In genomic region chr17:63898899-63899798, GRCh38 we compare ENCODE assay signal across 13 cellular contexts. TPM values are rescaled to one million over a fixed set of nuclear protein-coding genes. Genes with fewer than 3 reads are reported as not detected.
DNase-seq lines count a peak whose midpoint lies in the region; ATAC-seq, FAIRE-seq and TF ChIP-seq lines count a peak whose summit lies in the region.
"Not testable (repeated sequence)": the region's sequence is repeated elsewhere in the genome, so short reads cannot be mapped to it uniquely, and the experiment has no call there.
"Had no signal": no experiment of that assay in that cellular context is flagged by ENCODE, and none has a peak within 500 bp of the region (broad histone marks: within the 10 kb centered on the region; RNA-seq: fewer than 3 reads in every experiment).

No MANE protein-coding gene starts in this region.

- H3K27me3 ChIP-seq in HepG2 (ENCODE audit: control insufficient read depth in 1 of 2, insufficient read depth in 2 of 2, low read length in 2 of 2), result not testable (repeated sequence)

- not testable (repeated sequence) for FAIRE-seq in HepG2 (lab: Jason Lieb, UNC)

- TF ChIP-seq EP300 in HepG2 (IDR thresholded peaks at IDR 0.05; ENCODE audit: low read depth in 2 of 2, low read length in 2 of 2); HepG2 (CRISPR knock-in tag; IDR thresholded peaks at IDR 0.05; ENCODE audit: borderline replicate concordance): not testable (repeated sequence)

- not testable (repeated sequence) for TF ChIP-seq RAD21 in HepG2 (CRISPR knock-in tag; IDR thresholded peaks at IDR 0.05)

- not testable (repeated sequence) for H3K36me3 Mint-ChIP-seq in activated CD4-positive, alpha-beta T cell treated with anti-CD3 and anti-CD28 coated beads, Interleukin-2, amount 10 ng/mL, durations not matched to agents 7 days and 5 days (ENCODE audit: low read depth); activated naive CD8-positive, alpha-beta T cell treated with anti-CD3 and anti-CD28 coated beads for 36 hours; stimulated activated memory B cell treated with anti-CD40 and anti-IgM and Interleukin-4, amounts not matched to agents 10 μg/mL and 1 μg/mL and 100 μg/mL, for 72 hours

- not testable (repeated sequence) for H3K9ac ChIP-seq in HepG2 (ENCODE audit: insufficient read depth, low read depth, low read length)

- in situ Hi-C loops in HepG2 (cut with HindIII; ENCODE audit: extremely low pct_ligation_motif_present, low pct_unique_long_range_greater_than_20kb), result not testable (repeated sequence)

- not testable (repeated sequence) for H2AFZ ChIP-seq in HepG2 (ENCODE audit: low read length)

- DNase-seq in NK-92 treated with Interleukin-12 subunit alpha and Interleukin-12 subunit beta, amount 100 ng/mL, for 24 hours (lab: John Stamatoyannopoulos, UW), result peak; percentile 25
- DNase-seq in activated CD4-positive, alpha-beta T cell treated with anti-CD3 and anti-CD28 coated beads, Interleukin-2, amount 10 ng/mL, durations not matched to agents 7 days and 5 days, result peak; percentile 18
- peak; percentile 27 for DNase-seq in activated naive CD8-positive, alpha-beta T cell treated with anti-CD3 and anti-CD28 coated beads for 36 hours
- DNase-seq in HepG2 (ENCODE audit: low spot score), result not testable (repeated sequence)

- H3K27me3 Mint-ChIP-seq in activated CD4-positive, alpha-beta T cell treated with anti-CD3 and anti-CD28 coated beads, Interleukin-2, amount 10 ng/mL, durations not matched to agents 7 days and 5 days, result peaks cover 18% of the 10 kb centered on the region
- H3K27me3 Mint-ChIP-seq in activated naive CD8-positive, alpha-beta T cell treated with anti-CD3 and anti-CD28 coated beads for 36 hours, result not testable (repeated sequence)
- H3K27me3 Mint-ChIP-seq in stimulated activated memory B cell treated with anti-CD40 and anti-IgM and Interleukin-4, amounts not matched to agents 10 μg/mL and 1 μg/mL and 100 μg/mL, for 72 hours, result peaks cover 20% of the 10 kb centered on the region

- H3K27ac Mint-ChIP-seq in activated CD4-positive, alpha-beta T cell treated with anti-CD3 and anti-CD28 coated beads, Interleukin-2, amount 10 ng/mL, durations not matched to agents 7 days and 5 days; activated naive CD8-positive, alpha-beta T cell treated with anti-CD3 and anti-CD28 coated beads for 36 hours; stimulated activated memory B cell treated with anti-CD40 and anti-IgM and Interleukin-4, amounts not matched to agents 10 μg/mL and 1 μg/mL and 100 μg/mL, for 72 hours: not testable (repeated sequence)

- CTCF ChIA-PET in activated CD4-positive, alpha-beta T cell treated with anti-CD3 and anti-CD28 coated beads, Interleukin-2, amount 10 ng/mL, durations not matched to agents 7 days and 5 days (lab: Charles Lee), result interaction anchor here (0.6 kb wide), 1 partner anchor 158 kb away, joined by 3 read pairs; no protein-coding TSS in a partner anchor
- CTCF ChIA-PET in HepG2 (lab: Yijun Ruan, JAX; ENCODE audit: low intra/inter-chr PET ratio, low total read pairs), result not testable (repeated sequence)

- not testable (repeated sequence) for H3K27ac ChIP-seq in HepG2 (ENCODE audit: extremely low read length, insufficient read depth, low read length)

- TF ChIP-seq POLR2A in HepG2 (IDR thresholded peaks at IDR 0.05; ENCODE audit: insufficient read depth in 1 of 2, low read depth in 2 of 2, low read length in 2 of 2), result not testable (repeated sequence)

- intact Hi-C loops in HepG2 (cut with micrococcal nuclease; ENCODE audit: unreplicated experiment), result not testable (repeated sequence)

- not testable (repeated sequence) for H3K4me3 Mint-ChIP-seq in activated CD4-positive, alpha-beta T cell treated with anti-CD3 and anti-CD28 coated beads, Interleukin-2, amount 10 ng/mL, durations not matched to agents 7 days and 5 days; activated naive CD8-positive, alpha-beta T cell treated with anti-CD3 and anti-CD28 coated beads for 36 hours; stimulated activated memory B cell treated with anti-CD40 and anti-IgM and Interleukin-4, amounts not matched to agents 10 μg/mL and 1 μg/mL and 100 μg/mL, for 72 hours

- not testable (repeated sequence) for H3K4me3 ChIP-seq in HepG2 (replicated peaks in 1 of 3; ENCODE audit: insufficient read depth in 1 of 3, low read depth in 2 of 3, low read length in 3 of 3)

- H3K36me3 ChIP-seq in HepG2 (replicated peaks in 1 of 2; ENCODE audit: control insufficient read depth in 1 of 2, insufficient read depth in 2 of 2, low read length in 2 of 2), result not testable (repeated sequence)

- 0% methylated on average over 1 of the region's 6 CpGs for WGBS in HepG2 (ENCODE audit: low lambda C conversion rate)

- POLR2A ChIA-PET in activated CD4-positive, alpha-beta T cell treated with anti-CD3 and anti-CD28 coated beads, Interleukin-2, amount 10 ng/mL, durations not matched to agents 7 days and 5 days (lab: Charles Lee); HepG2 (lab: Yijun Ruan, JAX): not testable (repeated sequence)

- H4K20me1 ChIP-seq in HepG2 (ENCODE audit: insufficient read depth, low read length), result not testable (repeated sequence)

- not testable (repeated sequence) for H3K9me3 Mint-ChIP-seq in activated CD4-positive, alpha-beta T cell treated with anti-CD3 and anti-CD28 coated beads, Interleukin-2, amount 10 ng/mL, durations not matched to agents 7 days and 5 days; activated naive CD8-positive, alpha-beta T cell treated with anti-CD3 and anti-CD28 coated beads for 36 hours; stimulated activated memory B cell treated with anti-CD40 and anti-IgM and Interleukin-4, amounts not matched to agents 10 μg/mL and 1 μg/mL and 100 μg/mL, for 72 hours

- not testable (repeated sequence) for TF ChIP-seq CTCF in HepG2 (CRISPR knock-in tag; IDR thresholded peaks at IDR 0.05)

- not testable (repeated sequence) for H3K4me1 ChIP-seq in HepG2 (ENCODE audit: insufficient read depth, low read length)

- ATAC-seq in GM19463 (IDR thresholded peaks at IDR 0.05; ENCODE audit: unreplicated experiment) (peak; percentile 60), HepG2 (peak; percentile 40; the same call in 2 of the 3 replicates)
- peak; percentile 70 for ATAC-seq in stimulated activated memory B cell treated with anti-CD40 and anti-IgM and Interleukin-4, amounts not matched to agents 10 μg/mL and 1 μg/mL and 100 μg/mL, for 72 hours

- not testable (repeated sequence) for H3K4me2 ChIP-seq in HepG2 (ENCODE audit: low read depth, low read length)

- not testable (repeated sequence) for BruUV-seq in HepG2 (replicated peaks; lab: Mats Ljungman, UMichigan)

- not testable (repeated sequence) for H3K4me1 Mint-ChIP-seq in activated CD4-positive, alpha-beta T cell treated with anti-CD3 and anti-CD28 coated beads, Interleukin-2, amount 10 ng/mL, durations not matched to agents 7 days and 5 days; activated naive CD8-positive, alpha-beta T cell treated with anti-CD3 and anti-CD28 coated beads for 36 hours
- peaks cover 23% of the 10 kb centered on the region for H3K4me1 Mint-ChIP-seq in stimulated activated memory B cell treated with anti-CD40 and anti-IgM and Interleukin-4, amounts not matched to agents 10 μg/mL and 1 μg/mL and 100 μg/mL, for 72 hours

- not testable (repeated sequence) for H3K79me2 ChIP-seq in HepG2 (ENCODE audit: insufficient read depth, low read length)

- H3K9me3 ChIP-seq in HepG2 (ENCODE audit: low read length), result not testable (repeated sequence)

RNA-seq across cellular contexts. Expression of gene CSH1, which starts 2.8 kb away (rescaled TPM):
- total RNA-seq in activated CD4-positive, alpha-beta T cell treated with anti-CD3 and anti-CD28 coated beads, Interleukin-2, amount 10 ng/mL, durations not matched to agents 7 days and 5 days, result not detected
- total RNA-seq in activated naive CD8-positive, alpha-beta T cell treated with anti-CD3 and anti-CD28 coated beads for 36 hours, result not detected
- total RNA-seq in HepG2 (2016; rRNA removed; fragmentation: Illumina TruSeq; extraction: Trizol), result not detected in 2 replicates
- total RNA-seq in HepG2 (2016; cell fraction: cytosol; rRNA removed; fragmentation: Illumina TruSeq; extraction: Trizol; ENCODE audit: low read depth), result not detected in 2 replicates
- total RNA-seq in HepG2 (2016; cell fraction: insoluble cytoplasmic fraction; rRNA removed; fragmentation: Illumina TruSeq; extraction: Trizol), result not detected in 2 replicates
- not detected in 2 replicates for total RNA-seq in HepG2 (2016; cell fraction: membrane; rRNA removed; fragmentation: Illumina TruSeq; extraction: Trizol)
- total RNA-seq in HepG2 (2016; cell fraction: nucleus; rRNA removed; fragmentation: Illumina TruSeq; extraction: Trizol), result not detected in 2 replicates
- polyA plus RNA-seq in HepG2 (2011; rRNA removed), result not detected in 2 replicates
- not detected in 2 replicates for polyA plus RNA-seq in HepG2 (2011; cell fraction: cytosol; rRNA removed)
- polyA plus RNA-seq in HepG2 (2011; cell fraction: nucleus; rRNA removed), result not detected in 2 replicates
- not detected in 2 replicates for polyA plus RNA-seq in HepG2 (2012)
- polyA plus RNA-seq in HepG2 (2016; cell fraction: cytosol; fragmentation: Illumina TruSeq; extraction: Trizol; ENCODE audit: low read depth), result not detected in 2 replicates
- polyA plus RNA-seq in HepG2 (2016; cell fraction: insoluble cytoplasmic fraction; fragmentation: Illumina TruSeq; extraction: Trizol; ENCODE audit: low read depth), result not detected in 2 replicates
- not detected in 2 replicates for polyA plus RNA-seq in HepG2 (2016; cell fraction: membrane; fragmentation: Illumina TruSeq; extraction: Trizol; ENCODE audit: low read depth)
- not detected in 2 replicates for polyA plus RNA-seq in HepG2 (2016; cell fraction: nucleus; fragmentation: Illumina TruSeq; extraction: Trizol; ENCODE audit: insufficient read depth, low read depth)
- polyA minus RNA-seq in HepG2 (2011; rRNA and poly(A)+ RNA removed; ENCODE audit: low replicate concordance), result not detected in 2 replicates
- polyA minus RNA-seq in HepG2 (2011; cell fraction: cytosol; rRNA and poly(A)+ RNA removed), result not detected in 2 replicates
- not detected in 2 replicates for polyA minus RNA-seq in HepG2 (2011; cell fraction: nucleus; rRNA and poly(A)+ RNA removed)
- total RNA-seq: CD8-positive, alpha-beta memory T cell; esophagus muscularis mucosa; H4; left ventricle myocardium inferior; mucosa of gallbladder; renal cortical epithelial cell had no signal
- polyA plus RNA-seq: CD8-positive, alpha-beta memory T cell had no signal

RNA-seq across cellular contexts. Expression of gene CSHL1, which starts 11.9 kb away (rescaled TPM):
- not detected for total RNA-seq in activated CD4-positive, alpha-beta T cell treated with anti-CD3 and anti-CD28 coated beads, Interleukin-2, amount 10 ng/mL, durations not matched to agents 7 days and 5 days
- total RNA-seq in activated naive CD8-positive, alpha-beta T cell treated with anti-CD3 and anti-CD28 coated beads for 36 hours, result not detected
- not detected in 2 replicates for total RNA-seq in HepG2 (2016; rRNA removed; fragmentation: Illumina TruSeq; extraction: Trizol)
- total RNA-seq in HepG2 (2016; cell fraction: cytosol; rRNA removed; fragmentation: Illumina TruSeq; extraction: Trizol; ENCODE audit: low read depth), result not detected in 2 replicates
- total RNA-seq in HepG2 (2016; cell fraction: insoluble cytoplasmic fraction; rRNA removed; fragmentation: Illumina TruSeq; extraction: Trizol), result not detected in 2 replicates
- not detected in 2 replicates for total RNA-seq in HepG2 (2016; cell fraction: membrane; rRNA removed; fragmentation: Illumina TruSeq; extraction: Trizol)
- not detected in 2 replicates for total RNA-seq in HepG2 (2016; cell fraction: nucleus; rRNA removed; fragmentation: Illumina TruSeq; extraction: Trizol)
- not detected in 2 replicates for polyA plus RNA-seq in HepG2 (2011; rRNA removed)
- polyA plus RNA-seq in HepG2 (2011; cell fraction: cytosol; rRNA removed), result not detected in 2 replicates
- not detected in 2 replicates for polyA plus RNA-seq in HepG2 (2011; cell fraction: nucleus; rRNA removed)
- polyA plus RNA-seq in HepG2 (2012), result not detected in 2 replicates
- polyA plus RNA-seq in HepG2 (2016; cell fraction: cytosol; fragmentation: Illumina TruSeq; extraction: Trizol; ENCODE audit: low read depth), result not detected in 2 replicates
- polyA plus RNA-seq in HepG2 (2016; cell fraction: insoluble cytoplasmic fraction; fragmentation: Illumina TruSeq; extraction: Trizol; ENCODE audit: low read depth), result not detected in 2 replicates
- not detected in 2 replicates for polyA plus RNA-seq in HepG2 (2016; cell fraction: membrane; fragmentation: Illumina TruSeq; extraction: Trizol; ENCODE audit: low read depth)
- not detected in 2 replicates for polyA plus RNA-seq in HepG2 (2016; cell fraction: nucleus; fragmentation: Illumina TruSeq; extraction: Trizol; ENCODE audit: insufficient read depth, low read depth)
- not detected in 2 replicates for polyA minus RNA-seq in HepG2 (2011; rRNA and poly(A)+ RNA removed; ENCODE audit: low replicate concordance)
- polyA minus RNA-seq in HepG2 (2011; cell fraction: cytosol; rRNA and poly(A)+ RNA removed), result not detected in 2 replicates
- polyA minus RNA-seq in HepG2 (2011; cell fraction: nucleus; rRNA and poly(A)+ RNA removed), result not detected in 2 replicates
- total RNA-seq: CD8-positive, alpha-beta memory T cell; esophagus muscularis mucosa; H4; left ventricle myocardium inferior; mucosa of gallbladder; renal cortical epithelial cell; testis had no signal
- polyA plus RNA-seq: CD8-positive, alpha-beta memory T cell had no signal

RNA-seq across cellular contexts. Expression of gene GH2, which starts 17.4 kb away (rescaled TPM):
- total RNA-seq in activated CD4-positive, alpha-beta T cell treated with anti-CD3 and anti-CD28 coated beads, Interleukin-2, amount 10 ng/mL, durations not matched to agents 7 days and 5 days, result not detected
- total RNA-seq in activated naive CD8-positive, alpha-beta T cell treated with anti-CD3 and anti-CD28 coated beads for 36 hours, result not detected
- not detected in 2 replicates for total RNA-seq in HepG2 (2016; rRNA removed; fragmentation: Illumina TruSeq; extraction: Trizol)
- not detected in 2 replicates for total RNA-seq in HepG2 (2016; cell fraction: cytosol; rRNA removed; fragmentation: Illumina TruSeq; extraction: Trizol; ENCODE audit: low read depth)
- not detected in 2 replicates for total RNA-seq in HepG2 (2016; cell fraction: insoluble cytoplasmic fraction; rRNA removed; fragmentation: Illumina TruSeq; extraction: Trizol)
- not detected in 2 replicates for total RNA-seq in HepG2 (2016; cell fraction: membrane; rRNA removed; fragmentation: Illumina TruSeq; extraction: Trizol)
- total RNA-seq in HepG2 (2016; cell fraction: nucleus; rRNA removed; fragmentation: Illumina TruSeq; extraction: Trizol), result not detected in 2 replicates
- not detected in 2 replicates for polyA plus RNA-seq in HepG2 (2011; rRNA removed)
- not detected in 2 replicates for polyA plus RNA-seq in HepG2 (2011; cell fraction: cytosol; rRNA removed)
- polyA plus RNA-seq in HepG2 (2011; cell fraction: nucleus; rRNA removed), result not detected in 2 replicates
- polyA plus RNA-seq in HepG2 (2012), result not detected in 2 replicates
- polyA plus RNA-seq in HepG2 (2016; cell fraction: cytosol; fragmentation: Illumina TruSeq; extraction: Trizol; ENCODE audit: low read depth), result not detected in 2 replicates
- not detected in 2 replicates for polyA plus RNA-seq in HepG2 (2016; cell fraction: insoluble cytoplasmic fraction; fragmentation: Illumina TruSeq; extraction: Trizol; ENCODE audit: low read depth)
- polyA plus RNA-seq in HepG2 (2016; cell fraction: membrane; fragmentation: Illumina TruSeq; extraction: Trizol; ENCODE audit: low read depth), result not detected in 2 replicates
- not detected in 2 replicates for polyA plus RNA-seq in HepG2 (2016; cell fraction: nucleus; fragmentation: Illumina TruSeq; extraction: Trizol; ENCODE audit: insufficient read depth, low read depth)
- not detected in 2 replicates for polyA minus RNA-seq in HepG2 (2011; rRNA and poly(A)+ RNA removed; ENCODE audit: low replicate concordance)
- polyA minus RNA-seq in HepG2 (2011; cell fraction: cytosol; rRNA and poly(A)+ RNA removed), result not detected in 2 replicates
- polyA minus RNA-seq in HepG2 (2011; cell fraction: nucleus; rRNA and poly(A)+ RNA removed), result not detected in 2 replicates
- total RNA-seq: CD8-positive, alpha-beta memory T cell; esophagus muscularis mucosa; H4; left ventricle myocardium inferior; mucosa of gallbladder; renal cortical epithelial cell had no signal
- polyA plus RNA-seq: CD8-positive, alpha-beta memory T cell had no signal

RNA-seq across cellular contexts. Expression of gene GH1, which starts 19.5 kb away (rescaled TPM):
- not detected for total RNA-seq in activated CD4-positive, alpha-beta T cell treated with anti-CD3 and anti-CD28 coated beads, Interleukin-2, amount 10 ng/mL, durations not matched to agents 7 days and 5 days
- not detected for total RNA-seq in activated naive CD8-positive, alpha-beta T cell treated with anti-CD3 and anti-CD28 coated beads for 36 hours
- total RNA-seq in HepG2 (2016; rRNA removed; fragmentation: Illumina TruSeq; extraction: Trizol), result not detected in 2 replicates
- total RNA-seq in HepG2 (2016; cell fraction: cytosol; rRNA removed; fragmentation: Illumina TruSeq; extraction: Trizol; ENCODE audit: low read depth), result not detected in 2 replicates
- total RNA-seq in HepG2 (2016; cell fraction: insoluble cytoplasmic fraction; rRNA removed; fragmentation: Illumina TruSeq; extraction: Trizol), result not detected in 2 replicates
- total RNA-seq in HepG2 (2016; cell fraction: membrane; rRNA removed; fragmentation: Illumina TruSeq; extraction: Trizol), result not detected in 2 replicates
- not detected in 2 replicates for total RNA-seq in HepG2 (2016; cell fraction: nucleus; rRNA removed; fragmentation: Illumina TruSeq; extraction: Trizol)
- not detected in 2 replicates for polyA plus RNA-seq in HepG2 (2011; rRNA removed)
- polyA plus RNA-seq in HepG2 (2011; cell fraction: cytosol; rRNA removed), result not detected in 2 replicates
- not detected in 2 replicates for polyA plus RNA-seq in HepG2 (2011; cell fraction: nucleus; rRNA removed)
- not detected in 2 replicates for polyA plus RNA-seq in HepG2 (2012)
- polyA plus RNA-seq in HepG2 (2016; cell fraction: cytosol; fragmentation: Illumina TruSeq; extraction: Trizol; ENCODE audit: low read depth), result not detected in 2 replicates
- not detected in 2 replicates for polyA plus RNA-seq in HepG2 (2016; cell fraction: insoluble cytoplasmic fraction; fragmentation: Illumina TruSeq; extraction: Trizol; ENCODE audit: low read depth)
- polyA plus RNA-seq in HepG2 (2016; cell fraction: membrane; fragmentation: Illumina TruSeq; extraction: Trizol; ENCODE audit: low read depth), result not detected in 2 replicates
- not detected in 2 replicates for polyA plus RNA-seq in HepG2 (2016; cell fraction: nucleus; fragmentation: Illumina TruSeq; extraction: Trizol; ENCODE audit: insufficient read depth, low read depth)
- polyA minus RNA-seq in HepG2 (2011; rRNA and poly(A)+ RNA removed; ENCODE audit: low replicate concordance), result not detected in 2 replicates
- polyA minus RNA-seq in HepG2 (2011; cell fraction: cytosol; rRNA and poly(A)+ RNA removed), result not detected in 2 replicates
- polyA minus RNA-seq in HepG2 (2011; cell fraction: nucleus; rRNA and poly(A)+ RNA removed), result not detected in 2 replicates
- total RNA-seq: CD8-positive, alpha-beta memory T cell; esophagus muscularis mucosa; H4; left ventricle myocardium inferior; mucosa of gallbladder; renal cortical epithelial cell had no signal
- polyA plus RNA-seq: CD8-positive, alpha-beta memory T cell had no signal

RNA-seq across cellular contexts. Expression of gene CSH2, which starts 25.7 kb away (rescaled TPM):
- not detected for total RNA-seq in activated CD4-positive, alpha-beta T cell treated with anti-CD3 and anti-CD28 coated beads, Interleukin-2, amount 10 ng/mL, durations not matched to agents 7 days and 5 days
- total RNA-seq in activated naive CD8-positive, alpha-beta T cell treated with anti-CD3 and anti-CD28 coated beads for 36 hours, result not detected
- total RNA-seq in HepG2 (2016; rRNA removed; fragmentation: Illumina TruSeq; extraction: Trizol), result not detected in 2 replicates
- not detected in 2 replicates for total RNA-seq in HepG2 (2016; cell fraction: cytosol; rRNA removed; fragmentation: Illumina TruSeq; extraction: Trizol; ENCODE audit: low read depth)
- total RNA-seq in HepG2 (2016; cell fraction: insoluble cytoplasmic fraction; rRNA removed; fragmentation: Illumina TruSeq; extraction: Trizol), result not detected in 2 replicates
- total RNA-seq in HepG2 (2016; cell fraction: membrane; rRNA removed; fragmentation: Illumina TruSeq; extraction: Trizol), result not detected in 2 replicates
- total RNA-seq in HepG2 (2016; cell fraction: nucleus; rRNA removed; fragmentation: Illumina TruSeq; extraction: Trizol), result not detected in 2 replicates
- not detected in 2 replicates for polyA plus RNA-seq in HepG2 (2011; rRNA removed)
- polyA plus RNA-seq in HepG2 (2011; cell fraction: cytosol; rRNA removed), result not detected in 2 replicates
- not detected in 2 replicates for polyA plus RNA-seq in HepG2 (2011; cell fraction: nucleus; rRNA removed)
- not detected in 2 replicates for polyA plus RNA-seq in HepG2 (2012)
- polyA plus RNA-seq in HepG2 (2016; cell fraction: cytosol; fragmentation: Illumina TruSeq; extraction: Trizol; ENCODE audit: low read depth), result not detected in 2 replicates
- polyA plus RNA-seq in HepG2 (2016; cell fraction: insoluble cytoplasmic fraction; fragmentation: Illumina TruSeq; extraction: Trizol; ENCODE audit: low read depth), result not detected in 2 replicates
- polyA plus RNA-seq in HepG2 (2016; cell fraction: membrane; fragmentation: Illumina TruSeq; extraction: Trizol; ENCODE audit: low read depth), result not detected in 2 replicates
- polyA plus RNA-seq in HepG2 (2016; cell fraction: nucleus; fragmentation: Illumina TruSeq; extraction: Trizol; ENCODE audit: insufficient read depth, low read depth), result not detected in 2 replicates
- not detected in 2 replicates for polyA minus RNA-seq in HepG2 (2011; rRNA and poly(A)+ RNA removed; ENCODE audit: low replicate concordance)
- not detected in 2 replicates for polyA minus RNA-seq in HepG2 (2011; cell fraction: cytosol; rRNA and poly(A)+ RNA removed)
- not detected in 2 replicates for polyA minus RNA-seq in HepG2 (2011; cell fraction: nucleus; rRNA and poly(A)+ RNA removed)
- total RNA-seq: CD8-positive, alpha-beta memory T cell; esophagus muscularis mucosa; H4; left ventricle myocardium inferior; mucosa of gallbladder; renal cortical epithelial cell had no signal
- polyA plus RNA-seq: CD8-positive, alpha-beta memory T cell had no signal
